ENCODE assay signal across 8 cellular contexts in genomic region chr15:91032919-91033803, GRCh38. TPM values are rescaled to one million over a fixed set of nuclear protein-coding genes. Genes with fewer than 3 reads are reported as not detected.
DNase-seq lines count a peak whose midpoint lies in the region; ATAC-seq and TF ChIP-seq lines count a peak whose summit lies in the region.

No MANE protein-coding gene starts in this region.

- H3K4me3 ChIP-seq in Peyer's patch = no peak overlapping the region
- H3K4me3 ChIP-seq in spleen = peak overlapping the region in 1 of 8 donors; percentile 27

- DNase-seq in DMS153 (lab: John Stamatoyannopoulos, UW) = peak; percentile 61
- DNase-seq in HK-2 (ENCODE audit: unreplicated experiment) = peak; percentile 68
- DNase-seq in Peyer's patch = peak; percentile 57 to 91 (median 89)
- peak; percentile 59 for DNase-seq in activated naive CD4-positive, alpha-beta T cell treated with Interleukin-2 at 50 U/mL for 16 hours
- DNase-seq in left cardiac atrium = peak; percentile 43
- DNase-seq in spleen = peak; percentile 83
- DNase-seq in globus pallidus (ENCODE audit: low spot score) = no peak

- intact Hi-C loops in left cardiac atrium (cut with DNase I) = no loop called here
- intact Hi-C loops in spleen (cut with DNase I; ENCODE audit: low total_unique reads) = no loop called here

- peak in 1 of 2 donors; percentile 17 for TF ChIP-seq POLR2A in Peyer's patch (IDR thresholded peaks at IDR 0.05)
- no peak for TF ChIP-seq POLR2A in spleen (IDR thresholded peaks at IDR 0.05)

- no peaks in the 10 kb centered on the region for H3K36me3 ChIP-seq in Peyer's patch
- no peaks in the 10 kb centered on the region for H3K36me3 ChIP-seq in spleen

- WGBS in spleen, 5 donors = 43 to 55% (median 47%) methylated on average over 5 to 12 of the region's 12 CpGs

- H3K9me3 ChIP-seq in Peyer's patch (no peaks in the 10 kb centered on the region), spleen (no peaks in the 10 kb centered on the region)

- peak in 1 of 2 donors; percentile 30 for ATAC-seq in left cardiac atrium
- ATAC-seq in HG03095 (IDR thresholded peaks at IDR 0.05; ENCODE audit: unreplicated experiment) = no peak

- H3K4me1 ChIP-seq in Peyer's patch (no peaks in the 10 kb centered on the region), spleen (peaks cover 0 to 7% (median 4%) of the 10 kb centered on the region in 6 donors)

- H3K27ac ChIP-seq in Peyer's patch (no peak overlapping the region), spleen (no peak overlapping the region)

- H3K27me3 ChIP-seq in Peyer's patch (no peaks in the 10 kb centered on the region), spleen (replicated peaks in 1 of 7) (peaks cover 0 to 15% (median 0%) of the 10 kb centered on the region in 7 donors)

- peak; percentile 23 to 96 (median 81) for TF ChIP-seq CTCF in Peyer's patch (IDR thresholded peaks at IDR 0.05)
- TF ChIP-seq CTCF in spleen (IDR thresholded peaks at IDR 0.05 in 8 of 11, conservative IDR thresholded peaks at IDR 0.05 in 3 of 11) = peak in 10 of 11 experiments; percentile 15 to 76 (median 58)

RNA-seq across cellular contexts. Expression of gene VPS33B, which starts 10.8 kb away (rescaled TPM):
- total RNA-seq in Peyer's patch = 10 to 100 TPM; 12.4 to 31.5 (median 27.8) TPM
- total RNA-seq in left cardiac atrium = 1 to 10 TPM; 8.7 to 8.8 TPM
- 10 to 100 TPM; 13.2 to 25.0 (median 19.1) TPM for total RNA-seq in spleen
- polyA plus RNA-seq in spleen = 10 to 100 TPM; 12.1 to 27.6 (median 15.6) TPM

RNA-seq across cellular contexts. Expression of gene PRC1, which starts 38.8 kb away (rescaled TPM):
- total RNA-seq in Peyer's patch = 10 to 100 TPM; 11.9 to 86.6 (median 22.8) TPM
- total RNA-seq in left cardiac atrium = 1 to 10 TPM; 6.2 to 6.9 TPM
- 10 to 100 TPM in 4 of 7 donors, 1 to 10 TPM in 3; 6.0 to 40.0 (median 15.0) TPM for total RNA-seq in spleen
- polyA plus RNA-seq in spleen = 10 to 100 TPM in 1 of 3 donors, 1 to 10 TPM in 2; 7.4 to 13.9 (median 8.8) TPM
